20 cellular contexts compared by ENCODE assay signal in the genomic region with DNA sequence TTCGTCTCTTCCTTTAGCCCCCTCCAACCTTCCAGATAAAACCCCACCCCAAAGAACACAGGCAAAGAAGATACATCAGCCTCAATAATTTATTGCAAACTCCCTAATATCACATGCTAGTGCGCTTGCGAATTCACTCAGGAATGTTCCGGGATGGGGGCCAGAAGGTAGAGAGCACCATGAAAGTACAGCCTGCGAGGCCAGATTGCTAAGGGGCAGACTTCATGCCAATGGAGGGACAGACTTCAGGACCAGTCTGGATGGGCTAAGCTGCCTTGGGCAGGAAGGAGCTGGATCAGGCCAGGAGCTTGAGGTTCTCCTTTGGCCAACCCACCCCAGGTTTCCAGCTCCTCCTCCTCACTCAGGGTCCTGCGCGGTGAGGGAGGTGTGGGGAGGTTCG. TPM values are rescaled to one million over a fixed set of nuclear protein-coding genes. Genes with fewer than 3 reads are reported as not detected.
A peak's percentile ranks its signal among the peaks of the same experiment; 100 is the strongest.
DNase-seq lines count a peak whose midpoint lies in the region; ATAC-seq and TF ChIP-seq lines count a peak whose summit lies in the region.
"Had no signal": no experiment of that assay in that cellular context is flagged by ENCODE, and none has a peak within 500 bp of the region (broad histone marks: within the 10 kb centered on the region; RNA-seq: fewer than 3 reads in every experiment).

No MANE protein-coding gene starts in this region.

- no peaks in the 10 kb centered on the region for H3K27me3 Mint-ChIP-seq in nephron (ENCODE audit: low read depth)
- H3K27me3 Mint-ChIP-seq in Caco-2 (ENCODE audit: insufficient read depth, unreplicated experiment), result no peaks in the 10 kb centered on the region

- H3K4me1 ChIP-seq in esophagus (ENCODE audit: control insufficient read depth in 2 of 2, insufficient read depth in 2 of 2, low read length in 1 of 2) (peaks cover 0 to 4% of the 10 kb centered on the region in 2 donors), thyroid gland (peaks cover 10 to 18% of the 10 kb centered on the region in 2 donors), Caco-2 (no peaks in the 10 kb centered on the region; the same call in 1 of the 2 replicates)

- DNase-seq in NCI-H226 (peak; percentile 7), thyroid gland (peak; percentile 34 to 70), lower leg skin (ENCODE audit: low spot score in 2 of 2) (no peak), Caco-2 (no peak)
- DNase-seq: ACHN; activated CD4-positive, alpha-beta T cell treated with anti-CD3 and anti-CD28 coated beads, Interleukin-2, amount 50 U/mL, for 1 hour; activated CD8-positive, alpha-beta memory T cell treated with anti-CD3 and anti-CD28 coated beads, Interleukin-2, amount 50 U/mL, for 48 hours; activated gamma-delta T cell treated with Interleukin-2 at 50 U/mL for 16 hours; cortex of kidney; GDM1; H7; PC-9; stimulated activated naive B cell treated with anti-CD40 and anti-IgM and Interleukin-4, amounts not matched to agents 10 μg/mL and 1 μg/mL and 100 μg/mL, for 72 hours had no signal

- H3K4me3 Mint-ChIP-seq in nephron (peak overlapping the region in 1 of 3 experiments; percentile 49), Caco-2 (ENCODE audit: unreplicated experiment) (no peak overlapping the region)
- H3K4me3 Mint-ChIP-seq: stimulated activated naive B cell treated with anti-CD40 and anti-IgM and Interleukin-4, amounts not matched to agents 10 μg/mL and 1 μg/mL and 100 μg/mL, for 72 hours had no signal

- H3K9me3 ChIP-seq in esophagus (ENCODE audit: control insufficient read depth in 2 of 2, insufficient read depth in 1 of 2, low read depth in 1 of 2, low read length in 1 of 2), result no peaks in the 10 kb centered on the region
- no peaks in the 10 kb centered on the region for H3K9me3 ChIP-seq in thyroid gland
- H3K9me3 ChIP-seq in Caco-2, result no peaks in the 10 kb centered on the region

- H3K27ac ChIP-seq in esophagus (ENCODE audit: low read depth in 2 of 2, low read length in 1 of 2) (peak overlapping the region; percentile 8 to 55), thyroid gland (no peak overlapping the region)
- H3K27ac ChIP-seq: PC-9 had no signal

- 85 to 87% methylated on average over 8 of the region's 8 CpGs for WGBS in esophagus, 2 donors
- WGBS in thyroid gland, 2 donors, result 83 to 87% methylated on average over 8 of the region's 8 CpGs
- WGBS in lower leg skin, 2 donors, result 65 to 78% methylated on average over 8 of the region's 8 CpGs

- H3K9me3 Mint-ChIP-seq in nephron (no peaks in the 10 kb centered on the region), Caco-2 (ENCODE audit: unreplicated experiment) (no peaks in the 10 kb centered on the region)
- H3K9me3 Mint-ChIP-seq: stimulated activated naive B cell treated with anti-CD40 and anti-IgM and Interleukin-4, amounts not matched to agents 10 μg/mL and 1 μg/mL and 100 μg/mL, for 72 hours had no signal

- intact Hi-C loops in thyroid gland (cut with DNase I), result no loop called here
- intact Hi-C loops in lower leg skin (cut with DNase I; ENCODE audit: low total_unique reads), result no loop called here
- intact Hi-C loops in Caco-2 (cut with micrococcal nuclease; ENCODE audit: unreplicated experiment), result no loop called here

- ATAC-seq in HG03097 (IDR thresholded peaks at IDR 0.05; ENCODE audit: low FRiP score, unreplicated experiment), result no peak
- no peak for ATAC-seq in HG03108 (IDR thresholded peaks at IDR 0.05; ENCODE audit: unreplicated experiment)
- ATAC-seq: sciatic nerve; stimulated activated naive B cell treated with anti-CD40 and anti-IgM and Interleukin-4, amounts not matched to agents 10 μg/mL and 1 μg/mL and 100 μg/mL, for 72 hours had no signal

- peak overlapping the region in 2 of 3 experiments; percentile 81 to 97 for H3K27ac Mint-ChIP-seq in nephron
- H3K27ac Mint-ChIP-seq in Caco-2 (ENCODE audit: unreplicated experiment), result no peak overlapping the region
- H3K27ac Mint-ChIP-seq: stimulated activated naive B cell treated with anti-CD40 and anti-IgM and Interleukin-4, amounts not matched to agents 10 μg/mL and 1 μg/mL and 100 μg/mL, for 72 hours had no signal

- CTCF ChIA-PET in Caco-2 (lab: Charles Lee), result no interaction called here

- no TSS peak for BruUV-seq in Caco-2 (replicated peaks; lab: Mats Ljungman, UMichigan)

- H3K4me3 ChIP-seq in esophagus (ENCODE audit: low read depth in 1 of 2, low read length in 2 of 2) (no peak overlapping the region), thyroid gland (replicated peaks in 1 of 3) (no peak overlapping the region), lower leg skin (ENCODE audit: low read depth, poor library complexity, severe bottlenecking) (no peak overlapping the region), Caco-2 (ENCODE audit: low read depth, low read length) (no peak overlapping the region)
- H3K4me3 ChIP-seq: PC-9 had no signal

- H3K36me3 ChIP-seq in esophagus (ENCODE audit: control insufficient read depth in 2 of 2, insufficient read depth in 2 of 2, low read length in 1 of 2) (no peaks in the 10 kb centered on the region), thyroid gland (no peaks in the 10 kb centered on the region), Caco-2 (ENCODE audit: control insufficient read depth, insufficient read depth, low read length) (no peaks in the 10 kb centered on the region)

- no peak for TF ChIP-seq CTCF in nephron (IDR thresholded peaks at IDR 0.05; ENCODE audit: unreplicated experiment in 3 of 3)
- TF ChIP-seq CTCF in thyroid gland (IDR thresholded peaks at IDR 0.05), result no peak
- no peak for TF ChIP-seq CTCF in lower leg skin (IDR thresholded peaks at IDR 0.05)
- no peak for TF ChIP-seq CTCF in Caco-2 (IDR thresholded peaks at IDR 0.05; ENCODE audit: insufficient read depth in 1 of 2, low read depth in 1 of 2, low read length in 1 of 2, severe bottlenecking in 1 of 2, unreplicated experiment in 1 of 2)

- no peaks in the 10 kb centered on the region for H3K27me3 ChIP-seq in esophagus (ENCODE audit: control insufficient read depth in 1 of 2, insufficient read depth in 2 of 2, low read length in 2 of 2)
- H3K27me3 ChIP-seq in thyroid gland, result no peaks in the 10 kb centered on the region
- no peaks in the 10 kb centered on the region for H3K27me3 ChIP-seq in Caco-2 (replicated peaks; ENCODE audit: control insufficient read depth, insufficient read depth, low read length)

- POLR2A ChIA-PET in Caco-2 (lab: Charles Lee), result no interaction called here

- H3K36me3 Mint-ChIP-seq in nephron (ENCODE audit: low read depth) (no peaks in the 10 kb centered on the region), Caco-2 (ENCODE audit: insufficient read depth, unreplicated experiment) (no peaks in the 10 kb centered on the region)
- H3K36me3 Mint-ChIP-seq: stimulated activated naive B cell treated with anti-CD40 and anti-IgM and Interleukin-4, amounts not matched to agents 10 μg/mL and 1 μg/mL and 100 μg/mL, for 72 hours had no signal

- peaks cover 32% of the 10 kb centered on the region for H3K4me1 Mint-ChIP-seq in nephron
- H3K4me1 Mint-ChIP-seq in Caco-2 (ENCODE audit: low read depth, unreplicated experiment), result no peaks in the 10 kb centered on the region

- no peak for TF ChIP-seq POLR2A in thyroid gland (IDR thresholded peaks at IDR 0.05)
- TF ChIP-seq POLR2A in lower leg skin (IDR thresholded peaks at IDR 0.05), result no peak

RNA-seq across cellular contexts. Expression of gene CIDEC, which starts 13.4 kb away (rescaled TPM):
- polyA plus RNA-seq in esophagus, result under 1 TPM; 0.18 to 0.53 TPM
- total RNA-seq in thyroid gland, result 1 to 10 TPM; 2.2 to 9.4 (median 3.0) TPM
- 10 to 100 TPM in 2 of 4 donors, 1 to 10 TPM in 2; 2.8 to 23.7 (median 9.0) TPM for total RNA-seq in lower leg skin
- total RNA-seq in Caco-2 (2022), result 1.9 and 3.8 TPM in 2 replicates
- total RNA-seq: glomerular endothelial cell; H7; T-helper 1 cell treated with Interleukin-12 subunit alpha and Interleukin-12 subunit beta and Interleukin-4 antibody, amounts not matched to agents 30 ng/mL and 1 ng/mL, for 36 hours had no signal

RNA-seq across cellular contexts. Expression of gene RPUSD3, which starts 22.8 kb away (rescaled TPM):
- 10 to 100 TPM; 30.7 to 31.6 TPM for polyA plus RNA-seq in esophagus
- 10 to 100 TPM; 36.2 to 49.7 (median 37.5) TPM for total RNA-seq in thyroid gland
- 10 to 100 TPM; 44.4 to 57.1 (median 50.7) TPM for total RNA-seq in lower leg skin
- total RNA-seq in Caco-2 (2022), result 54.8 and 61.8 TPM in 2 replicates

RNA-seq across cellular contexts. Expression of gene JAGN1, which starts 23.8 kb away (rescaled TPM):
- polyA plus RNA-seq in esophagus, result 10 to 100 TPM; 20.6 to 25.8 TPM
- total RNA-seq in thyroid gland (10 to 100 TPM; 18.9 to 37.5 (median 32.7) TPM), lower leg skin (10 to 100 TPM; 39.2 to 70.6 (median 51.0) TPM), Caco-2 (2022) (34.2 and 35.9 TPM in 2 replicates)

RNA-seq across cellular contexts. Expression of gene IL17RE, which starts 36.0 kb away (rescaled TPM):
- 10 to 100 TPM in 1 of 2 donors, 1 to 10 TPM in 1; 9.2 to 24.9 TPM for polyA plus RNA-seq in esophagus
- total RNA-seq in thyroid gland (1 to 10 TPM; 3.7 to 8.1 (median 6.7) TPM), lower leg skin (100 to 1,000 TPM in 1 of 4 donors, 10 to 100 TPM in 3; 71.1 to 117 (median 81.1) TPM), Caco-2 (2022) (77.3 and 82.9 TPM in 2 replicates)

RNA-seq across cellular contexts. Expression of gene IL17RC, which starts 50.3 kb away (rescaled TPM):
- 10 to 100 TPM; 37.0 to 52.7 TPM for polyA plus RNA-seq in esophagus
- total RNA-seq in thyroid gland (10 to 100 TPM; 64.2 to 70.2 (median 68.0) TPM), lower leg skin (100 to 1,000 TPM in 3 of 4 donors, 10 to 100 TPM in 1; 95.5 to 155 (median 113) TPM), Caco-2 (2022) (8.5 and 11.3 TPM in 2 replicates)

Comparison
In these comparisons a context has a peak if more than half of its experiments do, and no peak if none do; other contexts are left out.
1. DNase-seq: peak in NCI-H226 (single experiment) and thyroid gland (2 of 2); none in lower leg skin (0 of 2) and Caco-2 (0 of 2).
2. H3K27ac ChIP-seq: peak in esophagus (2 of 2); none in thyroid gland (0 of 3).